Comparison of ENCODE assay signal across 2 cellular contexts in the genomic region with DNA sequence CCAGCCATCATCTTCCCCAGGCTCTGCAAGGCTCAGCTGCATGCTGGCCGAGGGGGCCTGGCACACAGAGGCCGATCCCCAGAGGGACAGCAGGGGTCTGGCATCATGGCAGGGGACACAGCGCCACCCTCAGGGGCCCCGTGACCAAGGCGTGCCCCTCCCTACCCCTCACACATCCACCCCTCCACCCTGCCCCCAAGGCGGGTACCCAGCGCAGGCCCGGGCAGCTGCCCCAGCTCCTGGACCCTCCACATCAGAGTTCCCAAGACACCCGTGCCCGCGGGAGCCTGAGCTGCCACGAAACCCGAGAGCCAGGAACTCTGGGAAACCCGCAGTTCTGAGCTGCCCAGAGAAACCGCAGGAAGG.
TF ChIP-seq lines count a peak whose summit lies in the region.

No MANE protein-coding gene starts in this region.

TF ChIP-seq in SK-N-SH, 30 proteins besides CTCF, POLR2A, EP300 and RAD21 (continued from another document):
- TF ChIP-seq, protein P1, sequence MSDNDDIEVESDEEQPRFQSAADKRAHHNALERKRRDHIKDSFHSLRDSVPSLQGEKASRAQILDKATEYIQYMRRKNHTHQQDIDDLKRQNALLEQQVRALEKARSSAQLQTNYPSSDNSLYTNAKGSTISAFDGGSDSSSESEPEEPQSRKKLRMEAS (IDR thresholded peaks at IDR 0.05; ENCODE audit: low read depth), result no peak
- no peak for TF ChIP-seq ELF1 (IDR thresholded peaks at IDR 0.05)
- TF ChIP-seq POLR2AphosphoS5 (IDR thresholded peaks at IDR 0.05; ENCODE audit: low read depth, low read length), result no peak
- TF ChIP-seq SMC3 (IDR thresholded peaks at IDR 0.05; ENCODE audit: low read depth, low read length), result no peak
- no peak for TF ChIP-seq FOSL2 (IDR thresholded peaks at IDR 0.05; ENCODE audit: borderline replicate concordance, low read depth)
- no peak for TF ChIP-seq TCF12 (IDR thresholded peaks at IDR 0.05)

TF ChIP-seq in SK-N-SH treated with all-trans-retinoic acid at 6 μM for 48 hours, 23 proteins besides CTCF, POLR2A, EP300 and RAD21 (continued from another document):
- TF ChIP-seq, protein P2, sequence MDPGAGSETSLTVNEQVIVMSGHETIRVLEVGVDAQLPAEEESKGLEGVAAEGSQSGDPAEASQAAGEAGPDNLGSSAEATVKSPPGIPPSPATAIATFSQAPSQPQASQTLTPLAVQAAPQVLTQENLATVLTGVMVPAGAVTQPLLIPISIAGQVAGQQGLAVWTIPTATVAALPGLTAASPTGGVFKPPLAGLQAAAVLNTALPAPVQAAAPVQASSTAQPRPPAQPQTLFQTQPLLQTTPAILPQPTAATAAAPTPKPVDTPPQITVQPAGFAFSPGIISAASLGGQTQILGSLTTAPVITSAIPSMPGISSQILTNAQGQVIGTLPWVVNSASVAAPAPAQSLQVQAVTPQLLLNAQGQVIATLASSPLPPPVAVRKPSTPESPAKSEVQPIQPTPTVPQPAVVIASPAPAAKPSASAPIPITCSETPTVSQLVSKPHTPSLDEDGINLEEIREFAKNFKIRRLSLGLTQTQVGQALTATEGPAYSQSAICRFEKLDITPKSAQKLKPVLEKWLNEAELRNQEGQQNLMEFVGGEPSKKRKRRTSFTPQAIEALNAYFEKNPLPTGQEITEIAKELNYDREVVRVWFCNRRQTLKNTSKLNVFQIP (CRISPR knock-in tag; IDR thresholded peaks at IDR 0.05; ENCODE audit: borderline replicate concordance, low read depth), result no peak
- TF ChIP-seq, protein P3, sequence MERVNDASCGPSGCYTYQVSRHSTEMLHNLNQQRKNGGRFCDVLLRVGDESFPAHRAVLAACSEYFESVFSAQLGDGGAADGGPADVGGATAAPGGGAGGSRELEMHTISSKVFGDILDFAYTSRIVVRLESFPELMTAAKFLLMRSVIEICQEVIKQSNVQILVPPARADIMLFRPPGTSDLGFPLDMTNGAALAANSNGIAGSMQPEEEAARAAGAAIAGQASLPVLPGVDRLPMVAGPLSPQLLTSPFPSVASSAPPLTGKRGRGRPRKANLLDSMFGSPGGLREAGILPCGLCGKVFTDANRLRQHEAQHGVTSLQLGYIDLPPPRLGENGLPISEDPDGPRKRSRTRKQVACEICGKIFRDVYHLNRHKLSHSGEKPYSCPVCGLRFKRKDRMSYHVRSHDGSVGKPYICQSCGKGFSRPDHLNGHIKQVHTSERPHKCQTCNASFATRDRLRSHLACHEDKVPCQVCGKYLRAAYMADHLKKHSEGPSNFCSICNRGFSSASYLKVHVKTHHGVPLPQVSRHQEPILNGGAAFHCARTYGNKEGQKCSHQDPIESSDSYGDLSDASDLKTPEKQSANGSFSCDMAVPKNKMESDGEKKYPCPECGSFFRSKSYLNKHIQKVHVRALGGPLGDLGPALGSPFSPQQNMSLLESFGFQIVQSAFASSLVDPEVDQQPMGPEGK (CRISPR knock-in tag; IDR thresholded peaks at IDR 0.05; ENCODE audit: borderline replicate concordance), result no peak
- no peak for TF ChIP-seq GLIS3 (CRISPR knock-in tag; IDR thresholded peaks at IDR 0.05)
